Comparison of ENCODE assay signal across 26 cellular contexts in genomic region chrX:363621-364375, GRCh38.
"Had no signal": no experiment of that assay in that cellular context is flagged by ENCODE, and none has a peak within 500 bp of the region (broad histone marks: within the 10 kb centered on the region; RNA-seq: fewer than 3 reads in every experiment).

No MANE protein-coding gene starts in this region.

- ATAC-seq: activated CD4-positive, alpha-beta T cell treated with anti-CD3 and anti-CD28 coated beads for 36 hours; PC-3 had no signal

- H3K36me3 ChIP-seq: adrenal gland had no signal

- DNase-seq: activated CD4-positive, alpha-beta memory T cell treated with anti-CD3 and anti-CD28 coated beads, Interleukin-2, amount 10 ng/mL, durations not matched to agents 7 days and 5 days; activated CD4-positive, alpha-beta T cell treated with anti-CD3 and anti-CD28 coated beads for 36 hours; activated CD4-positive, alpha-beta T cell treated with anti-CD3 and anti-CD28 coated beads, Interleukin-2, amount 50 U/mL, for 1 hour; activated gamma-delta T cell treated with Interleukin-2 at 50 U/mL for 16 hours; activated naive CD4-positive, alpha-beta T cell treated with anti-CD3 and anti-CD28 coated beads, Interleukin-2, amount 10 ng/mL, durations not matched to agents 7 days and 5 days; activated naive CD8-positive, alpha-beta T cell treated with anti-CD3 and anti-CD28 coated beads, Interleukin-2, amount 10 ng/mL, durations not matched to agents 7 days and 5 days; activated T-cell treated with anti-CD3 and anti-CD28 coated beads for 4 hours; activated T-cell treated with anti-CD3 and anti-CD28 coated beads, Interleukin-2, amount 50 U/mL, for 48 hours; adrenal gland; anterior cingulate cortex; Karpas-422; MM.1S; NCI-H1105; NCI-H1436; NCI-H1694 treated with DMSO at 0.1 percent for 48 hours; NCI-H2029 treated with DMSO at 0.1 percent for 48 hours; NCI-H345; NCI-H510A; NCI-H69; PC-3; SJCRH30; SK-N-SH; T-helper 1 cell; WERI-Rb-1 had no signal

- H3K27me3 Mint-ChIP-seq: activated CD4-positive, alpha-beta memory T cell treated with anti-CD3 and anti-CD28 coated beads, Interleukin-2, amount 10 ng/mL, durations not matched to agents 7 days and 5 days; activated CD4-positive, alpha-beta T cell treated with anti-CD3 and anti-CD28 coated beads for 36 hours; activated naive CD4-positive, alpha-beta T cell treated with anti-CD3 and anti-CD28 coated beads, Interleukin-2, amount 10 ng/mL, durations not matched to agents 7 days and 5 days; activated naive CD8-positive, alpha-beta T cell treated with anti-CD3 and anti-CD28 coated beads, Interleukin-2, amount 10 ng/mL, durations not matched to agents 7 days and 5 days had no signal

- FAIRE-seq: RCC 7860 had no signal

- H3K4me1 ChIP-seq: adrenal gland, SJCRH30 had no signal

- H3K4me1 Mint-ChIP-seq: activated CD4-positive, alpha-beta memory T cell treated with anti-CD3 and anti-CD28 coated beads, Interleukin-2, amount 10 ng/mL, durations not matched to agents 7 days and 5 days; activated CD4-positive, alpha-beta T cell treated with anti-CD3 and anti-CD28 coated beads for 36 hours; activated naive CD4-positive, alpha-beta T cell treated with anti-CD3 and anti-CD28 coated beads, Interleukin-2, amount 10 ng/mL, durations not matched to agents 7 days and 5 days; activated naive CD8-positive, alpha-beta T cell treated with anti-CD3 and anti-CD28 coated beads, Interleukin-2, amount 10 ng/mL, durations not matched to agents 7 days and 5 days had no signal

- H3K27ac Mint-ChIP-seq: activated CD4-positive, alpha-beta memory T cell treated with anti-CD3 and anti-CD28 coated beads, Interleukin-2, amount 10 ng/mL, durations not matched to agents 7 days and 5 days; activated CD4-positive, alpha-beta T cell treated with anti-CD3 and anti-CD28 coated beads for 36 hours; activated naive CD4-positive, alpha-beta T cell treated with anti-CD3 and anti-CD28 coated beads, Interleukin-2, amount 10 ng/mL, durations not matched to agents 7 days and 5 days; activated naive CD8-positive, alpha-beta T cell treated with anti-CD3 and anti-CD28 coated beads, Interleukin-2, amount 10 ng/mL, durations not matched to agents 7 days and 5 days; activated T-helper 2 cell treated with anti-CD3 and anti-CD28 coated beads, Interferon-gamma antibody, Interleukin-2, Interleukin-4, amounts not matched to agents 10 μg/mL and 5 μg/mL and 100 μg/mL, durations not matched to agents 14 hours and 24 hours and 36 hours had no signal

- H3K4me3 ChIP-seq: adrenal gland, SJCRH30 had no signal

- H3K4me3 Mint-ChIP-seq: activated CD4-positive, alpha-beta memory T cell treated with anti-CD3 and anti-CD28 coated beads, Interleukin-2, amount 10 ng/mL, durations not matched to agents 7 days and 5 days; activated CD4-positive, alpha-beta T cell treated with anti-CD3 and anti-CD28 coated beads for 36 hours; activated naive CD4-positive, alpha-beta T cell treated with anti-CD3 and anti-CD28 coated beads, Interleukin-2, amount 10 ng/mL, durations not matched to agents 7 days and 5 days; activated naive CD8-positive, alpha-beta T cell treated with anti-CD3 and anti-CD28 coated beads, Interleukin-2, amount 10 ng/mL, durations not matched to agents 7 days and 5 days had no signal
